Comparison of ENCODE assay signal across 33 cellular contexts in genomic region chr7:86313842-86314241, GRCh38.
"Had no signal": no experiment of that assay in that cellular context is flagged by ENCODE, and none has a peak within 500 bp of the region (broad histone marks: within the 10 kb centered on the region; RNA-seq: fewer than 3 reads in every experiment).

No MANE protein-coding gene starts in this region.

- H3K4me1 Mint-ChIP-seq: activated CD4-positive, alpha-beta T cell treated with anti-CD3 and anti-CD28 coated beads for 36 hours; activated CD4-positive, alpha-beta T cell treated with anti-CD3 and anti-CD28 coated beads, Interleukin-2, amount 10 ng/mL, durations not matched to agents 24 days and 14 days; activated CD8-positive, alpha-beta memory T cell treated with anti-CD3 and anti-CD28 coated beads, Interleukin-2, amount 10 ng/mL, durations not matched to agents 7 days and 5 days; T-helper 17 cell had no signal

- H3K27me3 ChIP-seq: brain microvascular endothelial cell, esophagus muscularis mucosa, foreskin keratinocyte, gastrocnemius medialis, heart left ventricle had no signal

- H3K4me3 Mint-ChIP-seq: activated CD4-positive, alpha-beta memory T cell treated with anti-CD3 and anti-CD28 coated beads for 36 hours; activated CD4-positive, alpha-beta T cell treated with anti-CD3 and anti-CD28 coated beads for 36 hours; activated CD4-positive, alpha-beta T cell treated with anti-CD3 and anti-CD28 coated beads, Interleukin-2, amount 10 ng/mL, durations not matched to agents 24 days and 14 days; activated CD8-positive, alpha-beta memory T cell treated with anti-CD3 and anti-CD28 coated beads, Interleukin-2, amount 10 ng/mL, durations not matched to agents 7 days and 5 days; activated CD8-positive, alpha-beta T cell treated with anti-CD3 and anti-CD28 coated beads, Interleukin-2, amount 10 ng/mL, durations not matched to agents 7 days and 5 days; activated naive CD8-positive, alpha-beta T cell; activated T-cell treated with anti-CD3 and anti-CD28 coated beads, Interleukin-2, amount 50 U/mL, for 24 hours; activated T-cell treated with anti-CD3 and anti-CD28 coated beads, Interleukin-2, amount 50 U/mL, for 72 hours; effector memory CD8-positive, alpha-beta T cell; T-helper 17 cell; T-helper 2 cell treated with Interferon-gamma antibody and Interleukin-4, amounts not matched to agents 5 μg/mL and 100 μg/mL, for 36 hours had no signal

- H3K4me3 ChIP-seq: esophagus muscularis mucosa, gastrocnemius medialis, heart left ventricle had no signal

- H3K4me1 ChIP-seq: esophagus muscularis mucosa, foreskin keratinocyte, gastrocnemius medialis, heart left ventricle had no signal

- H3K36me3 ChIP-seq: brain microvascular endothelial cell, esophagus muscularis mucosa, gastrocnemius medialis, heart left ventricle, WERI-Rb-1 had no signal

- H3K27ac Mint-ChIP-seq: activated CD4-positive, alpha-beta memory T cell treated with anti-CD3 and anti-CD28 coated beads for 36 hours; activated CD4-positive, alpha-beta T cell treated with anti-CD3 and anti-CD28 coated beads for 36 hours; activated CD4-positive, alpha-beta T cell treated with anti-CD3 and anti-CD28 coated beads, Interleukin-2, amount 10 ng/mL, durations not matched to agents 24 days and 14 days; activated CD8-positive, alpha-beta memory T cell treated with anti-CD3 and anti-CD28 coated beads, Interleukin-2, amount 10 ng/mL, durations not matched to agents 7 days and 5 days; activated CD8-positive, alpha-beta T cell treated with anti-CD3 and anti-CD28 coated beads, Interleukin-2, amount 10 ng/mL, durations not matched to agents 7 days and 5 days; activated naive CD8-positive, alpha-beta T cell; activated T-cell treated with anti-CD3 and anti-CD28 coated beads, Interleukin-2, amount 50 U/mL, for 24 hours; activated T-cell treated with anti-CD3 and anti-CD28 coated beads, Interleukin-2, amount 50 U/mL, for 72 hours; effector memory CD8-positive, alpha-beta T cell; T-helper 17 cell; T-helper 2 cell treated with Interferon-gamma antibody and Interleukin-4, amounts not matched to agents 5 μg/mL and 100 μg/mL, for 36 hours had no signal

- DNase-seq: activated CD4-positive, alpha-beta memory T cell treated with anti-CD3 and anti-CD28 coated beads for 36 hours; activated CD4-positive, alpha-beta T cell treated with anti-CD3 and anti-CD28 coated beads for 36 hours; activated CD4-positive, alpha-beta T cell treated with anti-CD3 and anti-CD28 coated beads, Interleukin-2, amount 10 ng/mL, durations not matched to agents 24 days and 14 days; activated CD4-positive, CD25-positive, alpha-beta regulatory T cell; activated CD4-positive, CD25-positive, alpha-beta regulatory T cell treated with anti-CD3 and anti-CD28 coated beads, Interleukin-2, amount 50 U/mL, for 72 hours; activated CD8-positive, alpha-beta memory T cell treated with anti-CD3 and anti-CD28 coated beads, Interleukin-2, amount 10 ng/mL, durations not matched to agents 7 days and 5 days; activated CD8-positive, alpha-beta memory T cell treated with anti-CD3 and anti-CD28 coated beads, Interleukin-2, amount 50 U/mL, for 4 hours; activated CD8-positive, alpha-beta T cell treated with anti-CD3 and anti-CD28 coated beads, Interleukin-2, amount 10 ng/mL, durations not matched to agents 7 days and 5 days; activated gamma-delta T cell; activated naive CD4-positive, alpha-beta T cell; activated naive CD4-positive, alpha-beta T cell treated with anti-CD3 and anti-CD28 coated beads, Interleukin-2, amount 50 U/mL, for 16 hours; activated T-cell treated with anti-CD3 and anti-CD28 coated beads, Interleukin-2, amount 50 U/mL, for 24 hours; activated T-cell treated with anti-CD3 and anti-CD28 coated beads, Interleukin-2, amount 50 U/mL, for 72 hours; amniotic stem cell; anterior cingulate cortex; brain microvascular endothelial cell; caudate nucleus; cortex of kidney; dermis blood vessel endothelial cell; effector CD4-positive, alpha-beta T cell; effector memory CD8-positive, alpha-beta T cell; erythroblast; foreskin keratinocyte; gastrocnemius medialis; glutamatergic neuron; heart left ventricle; T-helper 1 cell; T-helper 17 cell; T1000; WERI-Rb-1 had no signal

- H3K27ac ChIP-seq: brain microvascular endothelial cell, esophagus muscularis mucosa, foreskin keratinocyte, gastrocnemius medialis, heart left ventricle, WERI-Rb-1 had no signal

- H3K27me3 Mint-ChIP-seq: activated CD4-positive, alpha-beta memory T cell treated with anti-CD3 and anti-CD28 coated beads for 36 hours; activated CD4-positive, alpha-beta T cell treated with anti-CD3 and anti-CD28 coated beads for 36 hours; activated CD4-positive, alpha-beta T cell treated with anti-CD3 and anti-CD28 coated beads, Interleukin-2, amount 10 ng/mL, durations not matched to agents 24 days and 14 days; activated CD8-positive, alpha-beta memory T cell treated with anti-CD3 and anti-CD28 coated beads, Interleukin-2, amount 10 ng/mL, durations not matched to agents 7 days and 5 days; activated naive CD8-positive, alpha-beta T cell; activated T-cell treated with anti-CD3 and anti-CD28 coated beads, Interleukin-2, amount 50 U/mL, for 24 hours; effector memory CD8-positive, alpha-beta T cell; T-helper 17 cell had no signal

- H3K36me3 Mint-ChIP-seq: activated CD4-positive, alpha-beta memory T cell treated with anti-CD3 and anti-CD28 coated beads for 36 hours; activated CD8-positive, alpha-beta memory T cell treated with anti-CD3 and anti-CD28 coated beads, Interleukin-2, amount 10 ng/mL, durations not matched to agents 7 days and 5 days; activated naive CD8-positive, alpha-beta T cell had no signal

- H3K9me3 Mint-ChIP-seq: activated CD4-positive, alpha-beta memory T cell treated with anti-CD3 and anti-CD28 coated beads for 36 hours; activated CD4-positive, alpha-beta T cell treated with anti-CD3 and anti-CD28 coated beads, Interleukin-2, amount 10 ng/mL, durations not matched to agents 24 days and 14 days; activated T-cell treated with anti-CD3 and anti-CD28 coated beads, Interleukin-2, amount 50 U/mL, for 24 hours; T-helper 2 cell treated with Interferon-gamma antibody and Interleukin-4, amounts not matched to agents 5 μg/mL and 100 μg/mL, for 36 hours had no signal

- H3K9me3 ChIP-seq: esophagus muscularis mucosa, gastrocnemius medialis, heart left ventricle had no signal

- ATAC-seq: activated CD4-positive, alpha-beta T cell treated with anti-CD3 and anti-CD28 coated beads for 36 hours; activated CD8-positive, alpha-beta memory T cell treated with anti-CD3 and anti-CD28 coated beads, Interleukin-2, amount 10 ng/mL, durations not matched to agents 7 days and 5 days; activated CD8-positive, alpha-beta T cell treated with anti-CD3 and anti-CD28 coated beads, Interleukin-2, amount 10 ng/mL, durations not matched to agents 7 days and 5 days; activated T-cell treated with anti-CD3 and anti-CD28 coated beads, Interleukin-2, amount 50 U/mL, for 72 hours; effector memory CD8-positive, alpha-beta T cell; foreskin keratinocyte; gastrocnemius medialis; heart left ventricle; T-helper 17 cell had no signal
